ENCODE assay signal across 8 cellular contexts in the genomic region with DNA sequence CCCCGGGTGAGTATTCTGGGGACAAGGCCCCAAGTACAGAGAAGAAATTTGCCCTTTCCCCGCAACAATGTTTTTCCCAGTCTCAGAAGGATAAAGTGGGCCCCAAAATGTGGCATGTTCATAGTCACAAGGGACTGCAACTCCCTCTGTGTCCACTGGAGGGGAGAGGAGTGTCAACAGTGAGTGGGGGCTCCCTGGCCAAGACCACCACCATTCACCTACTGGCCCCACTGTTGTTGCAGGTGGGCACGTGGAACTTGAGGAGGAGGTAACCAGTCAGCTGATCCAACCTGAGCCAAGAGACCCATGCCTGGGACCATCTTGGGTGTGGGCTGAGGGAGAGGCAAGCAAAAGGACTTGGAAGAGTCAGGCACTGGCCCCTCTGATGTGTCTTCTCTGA. TPM values are rescaled to one million over a fixed set of nuclear protein-coding genes. Genes with fewer than 3 reads are reported as not detected.
DNase-seq lines count a peak whose midpoint lies in the region; ATAC-seq and TF ChIP-seq lines count a peak whose summit lies in the region.

No MANE protein-coding gene starts in this region.

- H3K4me1 ChIP-seq in HAP-1 (no peaks in the 10 kb centered on the region; the same call in 1 of the 2 replicates), liver (ENCODE audit: control insufficient read depth in 4 of 4, insufficient read depth in 4 of 4, low read length in 3 of 4) (peaks cover 5 to 13% (median 11%) of the 10 kb centered on the region in 4 donors), thymus (ENCODE audit: control insufficient read depth, insufficient read depth, low read length) (peaks cover 5% of the 10 kb centered on the region)

- no peaks in the 10 kb centered on the region for H3K9me3 ChIP-seq in HAP-1
- no peaks in the 10 kb centered on the region for H3K9me3 ChIP-seq in liver (ENCODE audit: control insufficient read depth in 4 of 4, low read length in 3 of 4)
- no peaks in the 10 kb centered on the region for H3K9me3 ChIP-seq in thymus (ENCODE audit: control insufficient read depth)

- in situ Hi-C loops in HAP-1 (cut with MboI; ENCODE audit: low sequenced_read_pairs) = no loop called here

- H3K9ac ChIP-seq in liver (ENCODE audit: low read depth in 1 of 2, low read length in 2 of 2) = no peak overlapping the region

- DNase-seq in DMS114 treated with DMSO at 0.1 percent for 48 hours (lab: John Stamatoyannopoulos, UW; ENCODE audit: unreplicated experiment) (peak; percentile 56), HAP-1 (ENCODE audit: low spot score in 2 of 2) (peak in 1 of 2 experiments; percentile 43), SKM-1 treated with dmso at 0.1 percent for 144 hours (lab: John Stamatoyannopoulos, UW; ENCODE audit: unreplicated experiment) (peak; percentile 14), coronary artery (ENCODE audit: low spot score) (no peak), LoVo (ENCODE audit: low spot score) (no peak)

- H3K36me3 ChIP-seq in HAP-1 (replicated peaks) (peaks cover 43% of the 10 kb centered on the region), liver (ENCODE audit: control insufficient read depth in 4 of 4, insufficient read depth in 3 of 4, low read depth in 1 of 4, low read length in 3 of 4) (peaks cover 8 to 39% (median 30%) of the 10 kb centered on the region in 4 donors), thymus (ENCODE audit: control insufficient read depth, insufficient read depth) (peaks cover 38% of the 10 kb centered on the region)

- peak; percentile 62 for TF ChIP-seq CTCF in coronary artery (IDR thresholded peaks at IDR 0.05)
- peak; percentile 52 for TF ChIP-seq CTCF in liver (IDR thresholded peaks at IDR 0.05; ENCODE audit: low read depth, low read length, missing input control)

- no peaks in the 10 kb centered on the region for H3K27me3 ChIP-seq in HAP-1 (ENCODE audit: low read depth)
- no peaks in the 10 kb centered on the region for H3K27me3 ChIP-seq in liver (ENCODE audit: control insufficient read depth in 4 of 4, insufficient read depth in 4 of 4, low read length in 3 of 4)
- no peaks in the 10 kb centered on the region for H3K27me3 ChIP-seq in thymus (ENCODE audit: control insufficient read depth, insufficient read depth)

- H3K27ac ChIP-seq in coronary artery (peak overlapping the region; percentile 67 to 84), liver (ENCODE audit: low read depth in 1 of 2, low read length in 2 of 2) (peak overlapping the region in 1 of 2 donors; percentile 1), thymus (ENCODE audit: low read depth) (no peak overlapping the region)

- 46% methylated on average over 3 of the region's 3 CpGs for WGBS in liver
- WGBS in thymus = 24% methylated on average over 3 of the region's 3 CpGs

- no peak for ATAC-seq in HG03095 (IDR thresholded peaks at IDR 0.05; ENCODE audit: unreplicated experiment)

- peak; percentile 6 to 61 for TF ChIP-seq RAD21 in liver (IDR thresholded peaks at IDR 0.05)

- H3K4me3 ChIP-seq in HAP-1 (peak overlapping the region; percentile 39), coronary artery (peak overlapping the region; percentile 69), liver (ENCODE audit: low read depth in 1 of 3, low read length in 3 of 3) (peak overlapping the region in 2 of 3 donors; percentile 29 to 63), thymus (ENCODE audit: low read length) (peak overlapping the region; percentile 78)

TF ChIP-seq in liver, 16 proteins besides CTCF, POLR2A, EP300 and RAD21:
- TF ChIP-seq YY1 (IDR thresholded peaks at IDR 0.05) (no peak), EGR1 (IDR thresholded peaks at IDR 0.05; ENCODE audit: low read depth in 2 of 2) (no peak), FOXA2 (IDR thresholded peaks at IDR 0.05) (no peak), SP1 (IDR thresholded peaks at IDR 0.05) (no peak), TAF1 (conservative IDR thresholded peaks at IDR 0.05) (no peak), HNF4A (conservative IDR thresholded peaks at IDR 0.05) (no peak), GABPA (IDR thresholded peaks at IDR 0.05 in 1 of 2, conservative IDR thresholded peaks at IDR 0.05 in 1 of 2) (no peak), FOXA1 (IDR thresholded peaks at IDR 0.05) (no peak), HNF4G (IDR thresholded peaks at IDR 0.05) (no peak), RXRA (IDR thresholded peaks at IDR 0.05) (no peak), JUND (IDR thresholded peaks at IDR 0.05) (no peak), NR2F2 (IDR thresholded peaks at IDR 0.05) (no peak)
- TF ChIP-seq, protein P1, sequence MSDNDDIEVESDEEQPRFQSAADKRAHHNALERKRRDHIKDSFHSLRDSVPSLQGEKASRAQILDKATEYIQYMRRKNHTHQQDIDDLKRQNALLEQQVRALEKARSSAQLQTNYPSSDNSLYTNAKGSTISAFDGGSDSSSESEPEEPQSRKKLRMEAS (IDR thresholded peaks at IDR 0.05) = no peak
- TF ChIP-seq, protein P2, sequence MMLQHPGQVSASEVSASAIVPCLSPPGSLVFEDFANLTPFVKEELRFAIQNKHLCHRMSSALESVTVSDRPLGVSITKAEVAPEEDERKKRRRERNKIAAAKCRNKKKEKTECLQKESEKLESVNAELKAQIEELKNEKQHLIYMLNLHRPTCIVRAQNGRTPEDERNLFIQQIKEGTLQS (IDR thresholded peaks at IDR 0.05) = no peak
- TF ChIP-seq, protein P3, sequence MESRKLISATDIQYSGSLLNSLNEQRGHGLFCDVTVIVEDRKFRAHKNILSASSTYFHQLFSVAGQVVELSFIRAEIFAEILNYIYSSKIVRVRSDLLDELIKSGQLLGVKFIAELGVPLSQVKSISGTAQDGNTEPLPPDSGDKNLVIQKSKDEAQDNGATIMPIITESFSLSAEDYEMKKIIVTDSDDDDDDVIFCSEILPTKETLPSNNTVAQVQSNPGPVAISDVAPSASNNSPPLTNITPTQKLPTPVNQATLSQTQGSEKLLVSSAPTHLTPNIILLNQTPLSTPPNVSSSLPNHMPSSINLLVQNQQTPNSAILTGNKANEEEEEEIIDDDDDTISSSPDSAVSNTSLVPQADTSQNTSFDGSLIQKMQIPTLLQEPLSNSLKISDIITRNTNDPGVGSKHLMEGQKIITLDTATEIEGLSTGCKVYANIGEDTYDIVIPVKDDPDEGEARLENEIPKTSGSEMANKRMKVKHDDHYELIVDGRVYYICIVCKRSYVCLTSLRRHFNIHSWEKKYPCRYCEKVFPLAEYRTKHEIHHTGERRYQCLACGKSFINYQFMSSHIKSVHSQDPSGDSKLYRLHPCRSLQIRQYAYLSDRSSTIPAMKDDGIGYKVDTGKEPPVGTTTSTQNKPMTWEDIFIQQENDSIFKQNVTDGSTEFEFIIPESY (IDR thresholded peaks at IDR 0.05) = no peak
- TF ChIP-seq, protein P4, sequence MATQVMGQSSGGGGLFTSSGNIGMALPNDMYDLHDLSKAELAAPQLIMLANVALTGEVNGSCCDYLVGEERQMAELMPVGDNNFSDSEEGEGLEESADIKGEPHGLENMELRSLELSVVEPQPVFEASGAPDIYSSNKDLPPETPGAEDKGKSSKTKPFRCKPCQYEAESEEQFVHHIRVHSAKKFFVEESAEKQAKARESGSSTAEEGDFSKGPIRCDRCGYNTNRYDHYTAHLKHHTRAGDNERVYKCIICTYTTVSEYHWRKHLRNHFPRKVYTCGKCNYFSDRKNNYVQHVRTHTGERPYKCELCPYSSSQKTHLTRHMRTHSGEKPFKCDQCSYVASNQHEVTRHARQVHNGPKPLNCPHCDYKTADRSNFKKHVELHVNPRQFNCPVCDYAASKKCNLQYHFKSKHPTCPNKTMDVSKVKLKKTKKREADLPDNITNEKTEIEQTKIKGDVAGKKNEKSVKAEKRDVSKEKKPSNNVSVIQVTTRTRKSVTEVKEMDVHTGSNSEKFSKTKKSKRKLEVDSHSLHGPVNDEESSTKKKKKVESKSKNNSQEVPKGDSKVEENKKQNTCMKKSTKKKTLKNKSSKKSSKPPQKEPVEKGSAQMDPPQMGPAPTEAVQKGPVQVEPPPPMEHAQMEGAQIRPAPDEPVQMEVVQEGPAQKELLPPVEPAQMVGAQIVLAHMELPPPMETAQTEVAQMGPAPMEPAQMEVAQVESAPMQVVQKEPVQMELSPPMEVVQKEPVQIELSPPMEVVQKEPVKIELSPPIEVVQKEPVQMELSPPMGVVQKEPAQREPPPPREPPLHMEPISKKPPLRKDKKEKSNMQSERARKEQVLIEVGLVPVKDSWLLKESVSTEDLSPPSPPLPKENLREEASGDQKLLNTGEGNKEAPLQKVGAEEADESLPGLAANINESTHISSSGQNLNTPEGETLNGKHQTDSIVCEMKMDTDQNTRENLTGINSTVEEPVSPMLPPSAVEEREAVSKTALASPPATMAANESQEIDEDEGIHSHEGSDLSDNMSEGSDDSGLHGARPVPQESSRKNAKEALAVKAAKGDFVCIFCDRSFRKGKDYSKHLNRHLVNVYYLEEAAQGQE (IDR thresholded peaks at IDR 0.05) = no peak

RNA-seq across cellular contexts. Expression of a gene that starts 0.8 kb away (rescaled TPM):
- total RNA-seq in liver = 1 to 10 TPM in 1 of 2 donors, under 1 TPM in 1; 0.59 to 2.1 TPM
- polyA plus RNA-seq in liver (1 to 10 TPM in 1 of 2 donors, under 1 TPM in 1; 0.78 to 1.3 TPM), thymus (6.0 TPM)

RNA-seq across cellular contexts. Expression of a gene that starts 12.7 kb away (rescaled TPM):
- 1 to 10 TPM; 1.7 to 3.4 TPM for total RNA-seq in liver
- polyA plus RNA-seq in liver (1 to 10 TPM; 4.5 to 6.3 TPM), thymus (29.9 TPM)

RNA-seq across cellular contexts. Expression of a gene that starts 22.2 kb away (rescaled TPM):
- 10 to 100 TPM; 12.6 to 22.0 TPM for total RNA-seq in liver
- polyA plus RNA-seq in liver (1 to 10 TPM; 6.3 to 8.5 TPM), thymus (17.2 TPM)

RNA-seq across cellular contexts. Expression of a gene that starts 22.3 kb away (rescaled TPM):
- 10 to 100 TPM in 1 of 2 donors, 1 to 10 TPM in 1; 8.5 to 10.0 TPM for total RNA-seq in liver
- 1 to 10 TPM; 3.2 to 6.7 TPM for polyA plus RNA-seq in liver
- polyA plus RNA-seq in thymus = 12.3 TPM

RNA-seq across cellular contexts. Expression of a gene that starts 39.5 kb away (rescaled TPM):
- 1 to 10 TPM in 1 of 2 donors, under 1 TPM in 1; 0.05 to 1.2 TPM for total RNA-seq in liver
- polyA plus RNA-seq in liver = 1 to 10 TPM; 1.6 to 1.9 TPM
- 2.7 TPM for polyA plus RNA-seq in thymus

Comparison
In these comparisons a context has a peak if more than half of its experiments do, and no peak if none do; other contexts are left out.
1. DNase-seq: peak in DMS114 treated with DMSO at 0.1 percent for 48 hours (single experiment) and SKM-1 treated with dmso at 0.1 percent for 144 hours (single experiment); none in coronary artery (single experiment) and LoVo (single experiment).
2. Peak in every context shown above with its lines, with median percentiles within 50 percentile points of each other: H3K4me3 ChIP-seq.